1 cellular context compared by ENCODE assay signal in genomic region chr1:169485427-169486280, GRCh38.
A peak's percentile ranks its signal among the peaks of the same experiment; 100 is the strongest.
TF ChIP-seq lines count a peak whose summit lies in the region.

Gene SLC19A2 (minus strand): TSS chr1:169485944. CDS start chr1:169485766, 178 bp downstream.

TF ChIP-seq in HepG2, 621 proteins besides CTCF, POLR2A, EP300 and RAD21 (continued from another document):
- TF ChIP-seq ZNF142 (CRISPR knock-in tag; IDR thresholded peaks at IDR 0.05), result peak; percentile 58; the same call in 1 of the 2 replicates
